Comparison of ENCODE assay signal across 22 cellular contexts in genomic region chr1:29397256-29397590, GRCh38.
"Had no signal": no experiment of that assay in that cellular context is flagged by ENCODE, and none has a peak within 500 bp of the region (broad histone marks: within the 10 kb centered on the region; RNA-seq: fewer than 3 reads in every experiment).

No MANE protein-coding gene starts in this region.

- H3K27me3 ChIP-seq: MG63, SJCRH30 had no signal

- ATAC-seq: activated CD8-positive, alpha-beta memory T cell treated with anti-CD3 and anti-CD28 coated beads, Interleukin-2, amount 10 ng/mL, durations not matched to agents 7 days and 5 days; activated CD8-positive, alpha-beta T cell treated with anti-CD3 and anti-CD28 coated beads, Interleukin-2, amount 10 ng/mL, durations not matched to agents 7 days and 5 days; activated naive CD4-positive, alpha-beta T cell treated with anti-CD3 and anti-CD28 coated beads, Interleukin-2, amount 50 U/mL, for 72 hours; activated naive CD8-positive, alpha-beta T cell treated with anti-CD3 and anti-CD28 coated beads, Interleukin-2, amount 50 U/mL, for 24 hours; activated T-cell treated with anti-CD3 and anti-CD28 coated beads, Interleukin-2, amount 50 U/mL, for 4 hours; Panc1 had no signal

- H3K27ac ChIP-seq: SJCRH30 had no signal

- H3K36me3 ChIP-seq: MG63, SJCRH30 had no signal

- H3K4me1 ChIP-seq: SJCRH30 had no signal

- DNase-seq: activated CD4-positive, alpha-beta T cell treated with anti-CD3 and anti-CD28 coated beads for 48 hours; activated CD4-positive, alpha-beta T cell treated with anti-CD3 and anti-CD28 coated beads, Interleukin-2, amount 50 U/mL, for 4 hours; activated CD4-positive, CD25-positive, alpha-beta regulatory T cell treated with anti-CD3 and anti-CD28 coated beads, Interleukin-2, amount 50 U/mL, for 72 hours; activated CD8-positive, alpha-beta T cell treated with anti-CD3 and anti-CD28 coated beads, Interleukin-2, amount 10 ng/mL, durations not matched to agents 7 days and 5 days; activated effector memory CD4-positive, alpha-beta T cell treated with anti-CD3 and anti-CD28 coated beads, Interleukin-2, amount 50 U/mL, for 16 hours; activated naive CD4-positive, alpha-beta T cell treated with Interleukin-2 at 50 U/mL for 16 hours; activated naive CD8-positive, alpha-beta T cell treated with anti-CD3 and anti-CD28 coated beads, Interleukin-2, amount 50 U/mL, for 24 hours; activated T-cell treated with anti-CD3 and anti-CD28 coated beads, Interleukin-2, amount 50 U/mL, for 4 hours; MG63; MV-4-11; NCI-H1105; NCI-H1436; NCI-H2029 treated with DMSO at 0.1 percent for 48 hours; NCI-H446 treated with DMSO at 0.1 percent for 48 hours; NCI-H524 treated with DMSO at 0.1 percent for 48 hours; NCI-H748 treated with DMSO at 0.1 percent for 48 hours; Right ventricle myocardium superior; RPMI8226; SJCRH30 had no signal

- H3K4me3 ChIP-seq: MG63, SJCRH30 had no signal
